Comparison of ENCODE assay signal across 10 cellular contexts in the genomic region with DNA sequence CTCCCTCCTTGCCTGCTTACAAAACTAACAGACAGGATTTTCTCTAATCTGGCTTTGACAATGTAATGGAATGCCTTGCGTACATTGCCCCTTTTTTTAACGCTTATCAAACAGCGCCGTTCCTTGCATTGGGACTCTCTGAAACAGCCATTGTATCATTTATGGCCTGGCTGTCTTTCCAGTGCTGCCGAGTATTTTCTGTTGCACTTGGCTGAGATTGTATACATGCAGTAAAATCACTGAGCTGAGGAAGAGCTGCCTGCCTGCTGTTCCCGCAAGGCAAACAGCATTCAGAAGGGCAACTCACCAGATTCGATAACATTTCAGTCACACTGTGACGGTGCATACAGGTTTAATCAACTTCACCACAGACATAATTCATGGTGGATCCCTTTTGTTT.
DNase-seq lines count a peak whose midpoint lies in the region; ATAC-seq, FAIRE-seq and TF ChIP-seq lines count a peak whose summit lies in the region.
"Had no signal": no experiment of that assay in that cellular context is flagged by ENCODE, and none has a peak within 500 bp of the region (broad histone marks: within the 10 kb centered on the region; RNA-seq: fewer than 3 reads in every experiment).

No MANE protein-coding gene starts in this region.

- no peak overlapping the region for H3K9ac ChIP-seq in PC-3 (ENCODE audit: low read length)

- no peaks in the 10 kb centered on the region for H3K9me3 ChIP-seq in PC-3 (ENCODE audit: low read length)
- no peaks in the 10 kb centered on the region for H3K9me3 ChIP-seq in esophagus (ENCODE audit: control insufficient read depth in 2 of 2, insufficient read depth in 1 of 2, low read depth in 1 of 2, low read length in 1 of 2)
- H3K9me3 ChIP-seq in pancreas = no peaks in the 10 kb centered on the region

- H3K27me3 ChIP-seq in PC-3 (ENCODE audit: low read length) (peaks cover 6% of the 10 kb centered on the region; the same call in 1 of the 2 replicates), esophagus (ENCODE audit: control insufficient read depth in 1 of 2, insufficient read depth in 2 of 2, low read length in 2 of 2) (no peaks in the 10 kb centered on the region), pancreas (no peaks in the 10 kb centered on the region)

- H3K79me2 ChIP-seq in PC-3 (ENCODE audit: low read length) = no peaks in the 10 kb centered on the region

- no peaks in the 10 kb centered on the region for H3K4me1 ChIP-seq in PC-3 (ENCODE audit: insufficient read depth, low read length)
- peaks cover 0 to 2% of the 10 kb centered on the region in 2 donors for H3K4me1 ChIP-seq in esophagus (ENCODE audit: control insufficient read depth in 2 of 2, insufficient read depth in 2 of 2, low read length in 1 of 2)
- H3K4me1 ChIP-seq in pancreas = no peaks in the 10 kb centered on the region

- H3K27ac ChIP-seq in PC-3 (ENCODE audit: low read length) = no peak overlapping the region
- H3K27ac ChIP-seq in esophagus (ENCODE audit: low read depth in 2 of 2, low read length in 1 of 2) = no peak overlapping the region
- H3K27ac ChIP-seq in pancreas = no peak overlapping the region

- POLR2A ChIA-PET in PC-3 (lab: Charles Lee; ENCODE audit: unreplicated experiment) = interaction anchor here (0.5 kb wide), 1 partner anchor 659 kb away, joined by 3 read pairs; the partner anchor contains the start of gene PHIP

- peak overlapping the region; percentile 80 for H3K4me2 ChIP-seq in PC-3 (ENCODE audit: low read length)

- CTCF ChIA-PET in PC-3 (lab: Charles Lee) = no interaction called here

- peak; percentile 90 for ATAC-seq in PC-3
- ATAC-seq in pancreas = peak in 3 of 4 donors; percentile 25 to 69 (median 63)

- H3K36me3 ChIP-seq in PC-3 (ENCODE audit: low read depth, low read length) = no peaks in the 10 kb centered on the region
- no peaks in the 10 kb centered on the region for H3K36me3 ChIP-seq in esophagus (ENCODE audit: control insufficient read depth in 2 of 2, insufficient read depth in 2 of 2, low read length in 1 of 2)
- H3K36me3 ChIP-seq in pancreas = no peaks in the 10 kb centered on the region

- TF ChIP-seq CTCF in PC-3 (conservative IDR thresholded peaks at IDR 0.05; ENCODE audit: low read depth, low read length) = no peak
- TF ChIP-seq CTCF in pancreas (IDR thresholded peaks at IDR 0.05) = no peak

- FAIRE-seq in pancreas (lab: Jason Lieb, UNC) = no peak

- H3K9me2 ChIP-seq in PC-3 (replicated peaks; ENCODE audit: low read length) = no peaks in the 10 kb centered on the region

- intact Hi-C loops in PC-3 (cut with micrococcal nuclease) = no loop called here
- intact Hi-C loops in pancreas (cut with DNase I) = no loop called here

- no TSS peak for BruUV-seq in PC-3 (replicated peaks; lab: Mats Ljungman, UMichigan)

- H3F3A ChIP-seq in PC-3 (ENCODE audit: low read length, unreplicated experiment) = no peaks in the 10 kb centered on the region

- H3K4me3 ChIP-seq in PC-3 (ENCODE audit: low read length) = peak overlapping the region; percentile 59
- peak overlapping the region; percentile 22 to 24 for H3K4me3 ChIP-seq in esophagus (ENCODE audit: low read depth in 1 of 2, low read length in 2 of 2)
- H3K4me3 ChIP-seq in pancreas = peak overlapping the region in 1 of 4 donors; percentile 15

- H2AFZ ChIP-seq in PC-3 (ENCODE audit: low read length) = peak overlapping the region; percentile 87

- WGBS in esophagus, 2 donors = 32 to 33% methylated on average over 8 of the region's 8 CpGs
- WGBS in pancreas, 2 donors = 10 to 17% methylated on average over 8 of the region's 8 CpGs

- DNase-seq in DMS79 (lab: John Stamatoyannopoulos, UW) (peak; percentile 48), PC-3 (peak; percentile 25), pancreas (no peak), UCSD-AML1 (lab: John Stamatoyannopoulos, UW; ENCODE audit: unreplicated experiment) (no peak), HPDE6-E6E7 (ENCODE audit: extremely low spot score) (no peak), COLO829 (ENCODE audit: low spot score) (no peak), ecto neural progenitor cell (ENCODE audit: low spot score) (no peak)
- DNase-seq: activated B cell treated with CpG ODN at 0.5 μM for 24 hours; central memory CD4-positive, alpha-beta T cell had no signal

- H4K20me1 ChIP-seq in PC-3 (ENCODE audit: low read length) = no peaks in the 10 kb centered on the region

Comparison
In these comparisons a context has a peak if more than half of its experiments do, and no peak if none do; other contexts are left out.
1. DNase-seq: peak in DMS79 (single experiment) and PC-3 (single experiment); none in pancreas (0 of 6), UCSD-AML1 (single experiment), HPDE6-E6E7 (single experiment), COLO829 (single experiment) and ecto neural progenitor cell (single experiment).